Comparison of ENCODE assay signal across 1 cellular context in genomic region chr7:47893238-47893637, GRCh38.
TF ChIP-seq lines count a peak whose summit lies in the region.

No MANE protein-coding gene starts in this region.

TF ChIP-seq in GM12878, 131 proteins besides CTCF, POLR2A, EP300 and RAD21 (continued from another document):
- TF ChIP-seq ZNF687 (IDR thresholded peaks at IDR 0.05) = no peak
- no peak for TF ChIP-seq RELA (IDR thresholded peaks at IDR 0.05; ENCODE audit: borderline replicate concordance, partially characterized antibody)
- TF ChIP-seq MLLT1 (IDR thresholded peaks at IDR 0.05) = no peak
- no peak for TF ChIP-seq POLR2AphosphoS5 (IDR thresholded peaks at IDR 0.05; ENCODE audit: low read length)
- TF ChIP-seq POU2F2 (IDR thresholded peaks at IDR 0.05; ENCODE audit: borderline replicate concordance, low read depth, low read length) = no peak
- TF ChIP-seq CHD2 (IDR thresholded peaks at IDR 0.05; ENCODE audit: borderline replicate concordance, low read depth, low read length) = no peak
- TF ChIP-seq MTA2 (IDR thresholded peaks at IDR 0.05; ENCODE audit: low read depth) = no peak
- no peak for TF ChIP-seq ZNF384 (IDR thresholded peaks at IDR 0.05; ENCODE audit: borderline replicate concordance, low read depth, low read length)
- no peak for TF ChIP-seq IKZF1 (conservative IDR thresholded peaks at IDR 0.05)
- TF ChIP-seq NFXL1 (IDR thresholded peaks at IDR 0.05; ENCODE audit: borderline replicate concordance) = no peak
- no peak for TF ChIP-seq HDAC2 (IDR thresholded peaks at IDR 0.05)
- no peak for TF ChIP-seq PBX3 (IDR thresholded peaks at IDR 0.05; ENCODE audit: insufficient replicate concordance, low read depth, low read length)
- TF ChIP-seq EED (IDR thresholded peaks at IDR 0.05; ENCODE audit: low read depth) = no peak
